In genomic region chr21:38992737-38993136, GRCh38 we compare ENCODE assay signal across 15 cellular contexts.
DNase-seq lines count a peak whose midpoint lies in the region; ATAC-seq and TF ChIP-seq lines count a peak whose summit lies in the region.
"Had no signal": no experiment of that assay in that cellular context is flagged by ENCODE, and none has a peak within 500 bp of the region (broad histone marks: within the 10 kb centered on the region; RNA-seq: fewer than 3 reads in every experiment).

No MANE protein-coding gene starts in this region.

- ATAC-seq in foreskin keratinocyte (no peak), HG03045 (IDR thresholded peaks at IDR 0.05; ENCODE audit: unreplicated experiment) (no peak), GM19467 (IDR thresholded peaks at IDR 0.05; ENCODE audit: unreplicated experiment) (no peak)
- ATAC-seq: T-helper 17 cell had no signal

- H3K36me3 Mint-ChIP-seq in activated T-cell treated with anti-CD3 and anti-CD28 coated beads, Interleukin-2, amount 50 U/mL, for 24 hours (ENCODE audit: low read depth), result no peaks in the 10 kb centered on the region
- H3K36me3 Mint-ChIP-seq: CD4-positive, CD25-positive, alpha-beta regulatory T cell had no signal

- H3K4me3 ChIP-seq in breast epithelium, result no peak overlapping the region
- H3K4me3 ChIP-seq in muscle layer of duodenum (ENCODE audit: low read depth in 1 of 2, low read length in 2 of 2), result no peak overlapping the region
- no peak overlapping the region for H3K4me3 ChIP-seq in transverse colon
- no peak overlapping the region for H3K4me3 ChIP-seq in PC-9

- H2AFZ ChIP-seq in PC-9, result no peak overlapping the region

- no peak overlapping the region for H3K27ac Mint-ChIP-seq in activated T-cell treated with anti-CD3 and anti-CD28 coated beads, Interleukin-2, amount 50 U/mL, for 24 hours
- H3K27ac Mint-ChIP-seq: activated CD4-positive, alpha-beta T cell treated with anti-CD3 and anti-CD28 coated beads, Interleukin-2, amount 10 ng/mL, durations not matched to agents 24 days and 14 days; activated T-helper 1 cell treated with anti-CD3 and anti-CD28 coated beads, Interleukin-12 subunit alpha, Interleukin-12 subunit beta, Interleukin-2, Interleukin-4 antibody, amounts not matched to agents 30 ng/mL and 10 ng/mL and 1 ng/mL, durations not matched to agents 14 hours and 24 hours and 36 hours; CD4-positive, CD25-positive, alpha-beta regulatory T cell; T-helper 17 cell had no signal

- no peaks in the 10 kb centered on the region for H3K9me3 ChIP-seq in breast epithelium
- H3K9me3 ChIP-seq in muscle layer of duodenum (ENCODE audit: control insufficient read depth in 1 of 2, low read length in 2 of 2), result no peaks in the 10 kb centered on the region
- H3K9me3 ChIP-seq in transverse colon, result no peaks in the 10 kb centered on the region
- no peaks in the 10 kb centered on the region for H3K9me3 ChIP-seq in PC-9 (ENCODE audit: insufficient read depth, low read depth)

- DNase-seq in breast epithelium (ENCODE audit: low spot score in 2 of 2) (no peak), foreskin keratinocyte (peak in 1 of 2 donors; percentile 39), transverse colon (no peak), PC-9 (no peak)
- DNase-seq in activated T-cell treated with anti-CD3 and anti-CD28 coated beads, Interleukin-2, amount 50 U/mL, for 24 hours, result no peak
- DNase-seq: activated CD4-positive, alpha-beta T cell treated with anti-CD3 and anti-CD28 coated beads, Interleukin-2, amount 10 ng/mL, durations not matched to agents 24 days and 14 days; amygdala; CD4-positive, CD25-positive, alpha-beta regulatory T cell; effector CD4-positive, alpha-beta T cell; NCI-H345; T-helper 17 cell had no signal

- H3K9me2 ChIP-seq in PC-9 (ENCODE audit: insufficient read depth), result no peaks in the 10 kb centered on the region

- in situ Hi-C loops in transverse colon (cut with MboI; ENCODE audit: low pct_ligation_motif_present in 1 of 4, low pct_unique_long_range_greater_than_20kb in 1 of 4, low sequenced_read_pairs in 3 of 4), result no loop called here

- intact Hi-C loops in breast epithelium (cut with DNase I; ENCODE audit: low total_unique reads) (no loop called here), transverse colon (cut with DNase I; ENCODE audit: low total_unique reads) (no loop called here), PC-9 (cut with micrococcal nuclease; ENCODE audit: unreplicated experiment) (no loop called here)

- H3K27me3 Mint-ChIP-seq in activated T-cell treated with anti-CD3 and anti-CD28 coated beads, Interleukin-2, amount 50 U/mL, for 24 hours, result peaks cover 36% of the 10 kb centered on the region

- CTCF ChIA-PET in PC-9 (lab: Charles Lee), result no interaction called here

- H3K4me3 Mint-ChIP-seq in activated T-cell treated with anti-CD3 and anti-CD28 coated beads, Interleukin-2, amount 50 U/mL, for 24 hours, result no peak overlapping the region
- H3K4me3 Mint-ChIP-seq: activated CD4-positive, alpha-beta T cell treated with anti-CD3 and anti-CD28 coated beads, Interleukin-2, amount 10 ng/mL, durations not matched to agents 24 days and 14 days; activated T-helper 1 cell treated with anti-CD3 and anti-CD28 coated beads, Interleukin-12 subunit alpha, Interleukin-12 subunit beta, Interleukin-2, Interleukin-4 antibody, amounts not matched to agents 30 ng/mL and 10 ng/mL and 1 ng/mL, durations not matched to agents 14 hours and 24 hours and 36 hours; CD4-positive, CD25-positive, alpha-beta regulatory T cell; T-helper 17 cell had no signal

- H3K27me3 ChIP-seq in breast epithelium (no peaks in the 10 kb centered on the region), foreskin keratinocyte (no peaks in the 10 kb centered on the region), muscle layer of duodenum (ENCODE audit: low read depth, low read length) (no peaks in the 10 kb centered on the region), transverse colon (no peaks in the 10 kb centered on the region), PC-9 (ENCODE audit: insufficient read depth, low read depth) (no peaks in the 10 kb centered on the region)

- 46 to 59% methylated on average over 2 to 3 of the region's 3 CpGs for WGBS in transverse colon (ENCODE audit: low coverage in 1 of 2), 2 donors

- no peak for TF ChIP-seq EP300 in transverse colon (IDR thresholded peaks at IDR 0.05; ENCODE audit: low read depth)

- no peaks in the 10 kb centered on the region for H3K36me3 ChIP-seq in breast epithelium
- no peaks in the 10 kb centered on the region for H3K36me3 ChIP-seq in muscle layer of duodenum (ENCODE audit: control insufficient read depth in 1 of 2, insufficient read depth in 2 of 2, low read length in 2 of 2)
- H3K36me3 ChIP-seq in transverse colon, result no peaks in the 10 kb centered on the region
- no peaks in the 10 kb centered on the region for H3K36me3 ChIP-seq in PC-9 (ENCODE audit: low read depth)

- H3K4me1 Mint-ChIP-seq in activated T-cell treated with anti-CD3 and anti-CD28 coated beads, Interleukin-2, amount 50 U/mL, for 24 hours (ENCODE audit: low read depth), result no peaks in the 10 kb centered on the region

- no TSS peak for BruUV-seq in PC-9 (replicated peaks; lab: Mats Ljungman, UMichigan)

- H3K27ac ChIP-seq in breast epithelium, result peak overlapping the region; percentile 69 to 89
- peak overlapping the region; percentile 75 for H3K27ac ChIP-seq in foreskin keratinocyte
- H3K27ac ChIP-seq in muscle layer of duodenum (ENCODE audit: low read length), result peak overlapping the region; percentile 15
- peak overlapping the region in 3 of 4 donors; percentile 44 to 59 (median 51) for H3K27ac ChIP-seq in transverse colon
- no peak overlapping the region for H3K27ac ChIP-seq in PC-9

- TF ChIP-seq CTCF in breast epithelium (IDR thresholded peaks at IDR 0.05) (no peak), foreskin keratinocyte (conservative IDR thresholded peaks at IDR 0.05) (no peak), transverse colon (IDR thresholded peaks at IDR 0.05) (no peak), PC-9 (conservative IDR thresholded peaks at IDR 0.05) (no peak)

- H3F3A ChIP-seq in PC-9 (ENCODE audit: insufficient read depth, low read depth), result no peaks in the 10 kb centered on the region

- TF ChIP-seq POLR2A in breast epithelium (IDR thresholded peaks at IDR 0.05) (no peak), transverse colon (IDR thresholded peaks at IDR 0.05) (no peak)

- no peaks in the 10 kb centered on the region for H4K20me1 ChIP-seq in PC-9 (ENCODE audit: insufficient read depth)

- H3K4me2 ChIP-seq in PC-9, result no peak overlapping the region

- H3K4me1 ChIP-seq in breast epithelium (peaks cover 0 to 10% of the 10 kb centered on the region in 2 donors), foreskin keratinocyte (peaks cover 35% of the 10 kb centered on the region), muscle layer of duodenum (ENCODE audit: control insufficient read depth in 1 of 2, insufficient read depth in 2 of 2, low read length in 2 of 2) (peaks cover 14 to 43% of the 10 kb centered on the region in 2 donors), transverse colon (peaks cover 22 to 67% (median 34%) of the 10 kb centered on the region in 4 donors), PC-9 (replicated peaks; ENCODE audit: insufficient read depth) (peaks cover 12% of the 10 kb centered on the region)

- H3K9me3 Mint-ChIP-seq in activated T-cell treated with anti-CD3 and anti-CD28 coated beads, Interleukin-2, amount 50 U/mL, for 24 hours, result no peaks in the 10 kb centered on the region
- H3K9me3 Mint-ChIP-seq: activated CD4-positive, alpha-beta T cell treated with anti-CD3 and anti-CD28 coated beads, Interleukin-2, amount 10 ng/mL, durations not matched to agents 24 days and 14 days; activated T-helper 1 cell treated with anti-CD3 and anti-CD28 coated beads, Interleukin-12 subunit alpha, Interleukin-12 subunit beta, Interleukin-2, Interleukin-4 antibody, amounts not matched to agents 30 ng/mL and 10 ng/mL and 1 ng/mL, durations not matched to agents 14 hours and 24 hours and 36 hours; CD4-positive, CD25-positive, alpha-beta regulatory T cell had no signal

- POLR2A ChIA-PET in PC-9 (lab: Charles Lee; ENCODE audit: unreplicated experiment), result no interaction called here

- no peaks in the 10 kb centered on the region for H3K79me2 ChIP-seq in PC-9 (ENCODE audit: low read depth)
